Comparison of ENCODE assay signal across 12 cellular contexts in the genomic region with DNA sequence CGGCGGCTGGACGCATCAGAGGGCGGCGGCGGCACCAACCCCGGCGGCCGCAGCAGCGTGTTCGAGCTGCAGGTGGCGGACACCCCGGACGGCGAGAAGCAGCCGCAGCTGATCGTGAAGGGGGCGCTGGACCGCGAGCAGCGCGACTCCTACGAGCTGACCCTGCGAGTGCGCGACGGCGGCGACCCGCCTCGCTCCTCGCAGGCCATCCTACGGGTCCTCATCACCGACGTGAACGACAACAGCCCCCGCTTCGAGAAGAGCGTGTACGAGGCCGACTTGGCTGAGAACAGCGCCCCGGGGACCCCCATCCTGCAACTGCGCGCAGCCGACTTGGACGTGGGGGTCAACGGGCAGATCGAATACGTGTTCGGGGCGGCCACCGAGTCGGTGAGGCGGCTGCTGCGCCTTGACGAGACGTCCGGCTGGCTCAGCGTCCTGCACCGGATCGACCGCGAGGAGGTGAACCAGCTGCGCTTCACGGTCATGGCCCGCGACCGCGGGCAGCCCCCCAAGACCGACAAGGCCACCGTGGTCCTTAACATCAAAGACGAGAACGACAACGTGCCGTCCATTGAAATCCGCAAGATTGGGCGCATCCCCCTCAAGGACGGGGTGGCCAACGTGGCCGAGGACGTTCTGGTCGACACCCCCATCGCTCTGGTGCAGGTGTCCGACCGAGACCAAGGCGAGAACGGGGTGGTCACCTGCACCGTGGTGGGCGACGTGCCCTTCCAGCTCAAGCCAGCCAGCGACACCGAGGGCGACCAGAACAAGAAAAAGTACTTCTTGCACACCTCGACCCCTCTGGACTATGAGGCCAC. TPM values are rescaled to one million over a fixed set of nuclear protein-coding genes. Genes with fewer than 3 reads are reported as not detected.
DNase-seq lines count a peak whose midpoint lies in the region; ATAC-seq, FAIRE-seq and TF ChIP-seq lines count a peak whose summit lies in the region.
"Had no signal": no experiment of that assay in that cellular context is flagged by ENCODE, and none has a peak within 500 bp of the region (broad histone marks: within the 10 kb centered on the region; RNA-seq: fewer than 3 reads in every experiment).

No MANE protein-coding gene starts in this region.

- H3K27me3 ChIP-seq in SK-N-SH (ENCODE audit: insufficient read depth) (peaks cover 60% of the 10 kb centered on the region), endothelial cell of umbilical vein (ENCODE audit: control insufficient read depth in 2 of 2, insufficient read depth in 2 of 2, low read length in 2 of 2) (no peaks in the 10 kb centered on the region), tibial artery (no peaks in the 10 kb centered on the region)

- no peak for TF ChIP-seq POLR2A in endothelial cell of umbilical vein (IDR thresholded peaks at IDR 0.05; ENCODE audit: low read depth, low read length)

- H3K4me2 ChIP-seq in SK-N-SH (no peak overlapping the region), endothelial cell of umbilical vein (ENCODE audit: insufficient read depth, low read length) (peak overlapping the region; percentile 84)

- H3K4me1 Mint-ChIP-seq in mesothelial cell of epicardium, result peaks cover 52% of the 10 kb centered on the region

- BruUV-seq in endothelial cell of umbilical vein (replicated peaks; lab: Mats Ljungman, UMichigan), result no TSS peak

- no peaks in the 10 kb centered on the region for H3K36me3 Mint-ChIP-seq in mesothelial cell of epicardium

- intact Hi-C loops in endothelial cell of umbilical vein (cut with micrococcal nuclease) (no loop called here), tibial artery (cut with DNase I; ENCODE audit: low total_unique reads) (loop anchor here (10.0 kb wide), 1 partner anchor 352 kb away; no protein-coding TSS in a partner anchor)

- CTCF ChIA-PET in SK-N-SH (lab: Yijun Ruan, JAX), result interaction anchor here (0.7 to 2.8 kb wide), 16 partner anchors 8 to 892 kb away, joined by 3 to 12 read pairs (median 3); no protein-coding TSS in a partner anchor
- CTCF ChIA-PET in endothelial cell of umbilical vein (lab: Charles Lee), result interaction anchor here (0.8 to 2.0 kb wide), 21 partner anchors 9 to 953 kb away, joined by 3 to 23 read pairs (median 5); no protein-coding TSS in a partner anchor

- no peak for TF ChIP-seq RAD21 in SK-N-SH (IDR thresholded peaks at IDR 0.05; ENCODE audit: low read length)

- peak overlapping the region; percentile 75 for H3K4me3 Mint-ChIP-seq in mesothelial cell of epicardium

- dilution Hi-C loops in endothelial cell of umbilical vein (cut with MboI; ENCODE audit: extremely low pct_ligation_motif_present, low sequenced_read_pairs), result no loop called here

- H3K27me3 Mint-ChIP-seq in mesothelial cell of epicardium (ENCODE audit: low read depth), result no peaks in the 10 kb centered on the region

- 0 out of 2 replicates have a peak, but pooled peaks have one; percentile 7 for TF ChIP-seq CTCF in SK-N-SH (IDR thresholded peaks at IDR 0.05)
- TF ChIP-seq CTCF in endothelial cell of umbilical vein (IDR thresholded peaks at IDR 0.05; ENCODE audit: extremely low read depth in 1 of 2, insufficient read depth in 1 of 2, low read depth in 1 of 2, low read length in 2 of 2), result no peak
- peak; percentile 29 for TF ChIP-seq CTCF in mesothelial cell of epicardium (IDR thresholded peaks at IDR 0.05; ENCODE audit: unreplicated experiment)
- TF ChIP-seq CTCF in tibial artery (IDR thresholded peaks at IDR 0.05), result no peak

- FAIRE-seq in endothelial cell of umbilical vein (lab: Jason Lieb, UNC), result no peak
- FAIRE-seq: A204.1 had no signal

- TF ChIP-seq EP300 in SK-N-SH (IDR thresholded peaks at IDR 0.05; ENCODE audit: borderline replicate concordance in 1 of 2, low read depth in 1 of 2, low read length in 1 of 2), result no peak

- H4K20me1 ChIP-seq in SK-N-SH (ENCODE audit: insufficient read depth), result no peaks in the 10 kb centered on the region
- no peaks in the 10 kb centered on the region for H4K20me1 ChIP-seq in endothelial cell of umbilical vein (replicated peaks; ENCODE audit: control insufficient read depth, extremely low read depth, insufficient read depth, low read length)

- H2AFZ ChIP-seq in SK-N-SH (ENCODE audit: low read depth) (no peak overlapping the region), endothelial cell of umbilical vein (ENCODE audit: low read depth, low read length) (peak overlapping the region; percentile 94)

- H3K4me3 ChIP-seq in SK-N-SH (ENCODE audit: low read depth in 2 of 2, low read length in 1 of 2) (peak overlapping the region in 1 of 2 experiments; percentile 56; a peak in 3 of 4 replicates), endothelial cell of umbilical vein (replicated peaks in 1 of 3; ENCODE audit: insufficient read depth in 1 of 3, low read depth in 1 of 3, low read length in 3 of 3) (peak overlapping the region; percentile 47 to 63 (median 57)), tibial artery (peak overlapping the region; percentile 73 to 76)

- peaks cover 8% of the 10 kb centered on the region for H3F3A ChIP-seq in SK-N-SH (replicated peaks; ENCODE audit: insufficient read depth)

- ATAC-seq in SK-N-SH treated with all-trans-retinoic acid at 6 μM for 48 hours, result no peak
- ATAC-seq in HG03354 (IDR thresholded peaks at IDR 0.05; ENCODE audit: poor library complexity, severe bottlenecking, unreplicated experiment), result no peak

- peak overlapping the region; percentile 51 for H3K27ac Mint-ChIP-seq in mesothelial cell of epicardium
- H3K27ac Mint-ChIP-seq: immature natural killer cell had no signal

- H3K79me2 ChIP-seq in SK-N-SH (ENCODE audit: insufficient read depth) (no peaks in the 10 kb centered on the region), endothelial cell of umbilical vein (ENCODE audit: control insufficient read depth, insufficient read depth, low read length) (peaks cover 60% of the 10 kb centered on the region)

- no peaks in the 10 kb centered on the region for H3K9me1 ChIP-seq in endothelial cell of umbilical vein (replicated peaks; ENCODE audit: control insufficient read depth, extremely low read depth, insufficient read depth, low read length)

- no peaks in the 10 kb centered on the region for H3K9me3 Mint-ChIP-seq in mesothelial cell of epicardium

- no peak overlapping the region for H3K27ac ChIP-seq in SK-N-SH (ENCODE audit: low read depth in 2 of 2, low read length in 1 of 2)
- peak overlapping the region; percentile 24 for H3K27ac ChIP-seq in endothelial cell of umbilical vein (ENCODE audit: insufficient read depth, low read depth, low read length)
- H3K27ac ChIP-seq in tibial artery, result peak overlapping the region; percentile 81 to 82

- H3K9ac ChIP-seq in SK-N-SH (no peak overlapping the region), endothelial cell of umbilical vein (replicated peaks; ENCODE audit: extremely low read depth, insufficient read depth, low read length) (peak overlapping the region; percentile 32)

- WGBS in SK-N-SH (ENCODE audit: low lambda C conversion rate), result 8% methylated on average over 34 of the region's 95 CpGs

- H3K9me2 ChIP-seq in SK-N-SH, result no peaks in the 10 kb centered on the region

- peaks cover 0 to 2% of the 10 kb centered on the region in 2 experiments for H3K36me3 ChIP-seq in SK-N-SH (replicated peaks in 1 of 2; ENCODE audit: control insufficient read depth in 1 of 2, insufficient read depth in 2 of 2, low read length in 1 of 2)
- H3K36me3 ChIP-seq in endothelial cell of umbilical vein (ENCODE audit: control insufficient read depth in 2 of 2, extremely low read depth in 1 of 2, insufficient read depth in 2 of 2, low read length in 2 of 2), result no peaks in the 10 kb centered on the region
- no peaks in the 10 kb centered on the region for H3K36me3 ChIP-seq in tibial artery

- H3K4me1 ChIP-seq in SK-N-SH (ENCODE audit: control insufficient read depth in 1 of 2, insufficient read depth in 2 of 2, low read depth in 1 of 2, low read length in 1 of 2) (peaks cover 0 to 48% of the 10 kb centered on the region in 2 experiments; a peak in 2 of 4 replicates), endothelial cell of umbilical vein (ENCODE audit: control insufficient read depth, extremely low read depth, insufficient read depth, low read length) (peaks cover 61% of the 10 kb centered on the region), tibial artery (peaks cover 0 to 23% (median under 1%) of the 10 kb centered on the region in 4 donors)

- DNase-seq in SK-N-SH (no peak), endothelial cell of umbilical vein (ENCODE audit: low read depth, low spot score) (peak; percentile 43), mesothelial cell of epicardium (ENCODE audit: low spot score in 2 of 2, unreplicated experiment in 2 of 2) (peak; percentile 19 to 51), tibial artery (peak in 1 of 2 donors; percentile 66), pons (ENCODE audit: low spot score) (no peak), HuH-7 (ENCODE audit: low spot score) (no peak)
- DNase-seq: activated effector memory CD4-positive, alpha-beta T cell treated with anti-CD3 and anti-CD28 coated beads, Interleukin-2, amount 50 U/mL, for 16 hours; immature natural killer cell; MV-4-11 had no signal

- no peaks in the 10 kb centered on the region for H3K9me3 ChIP-seq in SK-N-SH
- no peaks in the 10 kb centered on the region for H3K9me3 ChIP-seq in endothelial cell of umbilical vein (replicated peaks; ENCODE audit: control insufficient read depth, insufficient read depth, low read length)
- H3K9me3 ChIP-seq in tibial artery, result no peaks in the 10 kb centered on the region

- POLR2A ChIA-PET in SK-N-SH (lab: Yijun Ruan, JAX), result no interaction called here
- POLR2A ChIA-PET in endothelial cell of umbilical vein (lab: Charles Lee), result no interaction called here

TF ChIP-seq in SK-N-SH, 30 proteins besides CTCF, POLR2A, EP300 and RAD21 (continues in another document):
- TF ChIP-seq CHD2 (IDR thresholded peaks at IDR 0.05; ENCODE audit: low read length, partially characterized antibody), result no peak

TF ChIP-seq in endothelial cell of umbilical vein, 7 proteins besides CTCF, POLR2A, EP300 and RAD21 (continues in another document):
- no peak for TF ChIP-seq EZH2 (IDR thresholded peaks at IDR 0.05; ENCODE audit: borderline replicate concordance, low read depth, low read length, severe bottlenecking)
- no peak for TF ChIP-seq GATA2 (IDR thresholded peaks at IDR 0.05; ENCODE audit: insufficient read depth, insufficient read length, low read depth, low read length)
- TF ChIP-seq MYC (IDR thresholded peaks at IDR 0.05; ENCODE audit: low read depth, low read length), result no peak

RNA-seq across cellular contexts. Expression of gene PCDH7, which starts 2.1 kb away (rescaled TPM):
- polyA plus RNA-seq in SK-N-SH (2012; rRNA removed) (0.45 and 0.48 TPM in 2 replicates), endothelial cell of umbilical vein (9.5 and 11.1 TPM in 2 replicates)
- polyA plus RNA-seq in SK-N-SH (2012; cell fraction: cytosol; rRNA removed), result 0.45 and 0.53 TPM in 2 replicates
- 0.35 and 0.63 TPM in 2 replicates for polyA plus RNA-seq in SK-N-SH (2012; cell fraction: nucleus; rRNA removed)
- total RNA-seq in endothelial cell of umbilical vein (16.6 and 21.0 TPM in 2 replicates), mesothelial cell of epicardium (74.3 to 78.8 TPM (median 76.7 TPM) in 3 replicates)
- polyA plus RNA-seq in endothelial cell of umbilical vein (2011; cell fraction: cytosol; rRNA removed), result 10.1 and 10.3 TPM in 2 replicates
- polyA plus RNA-seq in endothelial cell of umbilical vein (2011; cell fraction: nucleus; rRNA removed), result 13.6 and 13.7 TPM in 2 replicates
- 2.9 and 6.6 TPM in 2 replicates for polyA plus RNA-seq in endothelial cell of umbilical vein (2012)
- polyA minus RNA-seq in endothelial cell of umbilical vein, result 33.1 and 35.9 TPM in 2 replicates
- 13.4 TPM for polyA minus RNA-seq in endothelial cell of umbilical vein (2011; cell fraction: cytosol; rRNA and poly(A)+ RNA removed)
- polyA minus RNA-seq in endothelial cell of umbilical vein (2011; cell fraction: nucleus; rRNA and poly(A)+ RNA removed), result 61.7 and 67.5 TPM in 2 replicates
- polyA plus RNA-seq: immature natural killer cell had no signal

Comparison
In these comparisons a context has a peak if more than half of its experiments do, and no peak if none do; other contexts are left out.
1. DNase-seq: peak in endothelial cell of umbilical vein (single experiment) and mesothelial cell of epicardium (2 of 2); none in SK-N-SH (single experiment), pons (single experiment) and HuH-7 (single experiment).
2. H3K27ac ChIP-seq: peak in endothelial cell of umbilical vein (single experiment) and tibial artery (2 of 2); none in SK-N-SH (0 of 2).
3. CTCF ChIP-seq: peak in SK-N-SH (single experiment) and mesothelial cell of epicardium (single experiment); none in endothelial cell of umbilical vein (0 of 2) and tibial artery (0 of 2).